16 cellular contexts compared by ENCODE assay signal in genomic region chr14:99519931-99520421, GRCh38.
"Had no signal": no experiment of that assay in that cellular context is flagged by ENCODE, and none has a peak within 500 bp of the region (broad histone marks: within the 10 kb centered on the region; RNA-seq: fewer than 3 reads in every experiment).

No MANE protein-coding gene starts in this region.

- DNase-seq: activated CD4-positive, alpha-beta T cell treated with anti-CD3 and anti-CD28 coated beads for 1 hour; activated CD4-positive, alpha-beta T cell treated with anti-CD3 and anti-CD28 coated beads, Interleukin-2, amount 50 U/mL, for 48 hours; activated effector memory CD4-positive, alpha-beta T cell treated with Interleukin-2 at 50 U/mL for 16 hours; brain microvascular endothelial cell; cerebellar nuclear complex; effector memory CD4-positive, alpha-beta T cell; mammary epithelial cell; naive thymus-derived CD4-positive, alpha-beta T cell; stimulated activated naive CD8-positive, alpha-beta T cell treated with anti-CD3 and anti-CD28 coated beads, Interleukin-15, amount 100 ng/mL, for 72 hours; T-cell; T1000 had no signal

- H3K36me3 Mint-ChIP-seq: activated naive CD4-positive, alpha-beta T cell treated with anti-CD3 and anti-CD28 coated beads, Interleukin-2, amount 50 U/mL, for 72 hours; naive thymus-derived CD4-positive, alpha-beta T cell; T-cell had no signal

- H3K4me3 Mint-ChIP-seq: dendritic cell treated with granulocyte-macrophage colony-stimulating factor and Interleukin-4, amounts not matched to agents 40 ng/mL and 50 ng/mL, for 4 days; naive thymus-derived CD4-positive, alpha-beta T cell; stimulated activated naive CD8-positive, alpha-beta T cell treated with anti-CD3 and anti-CD28 coated beads, Interleukin-15, amount 100 ng/mL, for 72 hours; T-cell had no signal

- H3K27me3 ChIP-seq: brain microvascular endothelial cell, spleen, upper lobe of left lung had no signal

- H3K27me3 Mint-ChIP-seq: naive thymus-derived CD4-positive, alpha-beta T cell; stimulated activated naive CD8-positive, alpha-beta T cell treated with anti-CD3 and anti-CD28 coated beads, Interleukin-15, amount 100 ng/mL, for 72 hours; T-cell had no signal

- H3K27ac Mint-ChIP-seq: dendritic cell treated with granulocyte-macrophage colony-stimulating factor and Interleukin-4, amounts not matched to agents 40 ng/mL and 50 ng/mL, for 4 days; naive thymus-derived CD4-positive, alpha-beta T cell; stimulated activated naive CD8-positive, alpha-beta T cell treated with anti-CD3 and anti-CD28 coated beads, Interleukin-15, amount 100 ng/mL, for 72 hours; T-cell had no signal

- H3K4me3 ChIP-seq: spleen, upper lobe of left lung had no signal

- H3K9me3 Mint-ChIP-seq: activated naive CD4-positive, alpha-beta T cell treated with anti-CD3 and anti-CD28 coated beads, Interleukin-2, amount 50 U/mL, for 72 hours; dendritic cell treated with granulocyte-macrophage colony-stimulating factor and Interleukin-4, amounts not matched to agents 40 ng/mL and 50 ng/mL, for 4 days; naive thymus-derived CD4-positive, alpha-beta T cell; stimulated activated naive CD8-positive, alpha-beta T cell treated with anti-CD3 and anti-CD28 coated beads, Interleukin-15, amount 100 ng/mL, for 72 hours; T-cell had no signal

- ATAC-seq: activated naive CD4-positive, alpha-beta T cell treated with anti-CD3 and anti-CD28 coated beads, Interleukin-2, amount 50 U/mL, for 72 hours; naive thymus-derived CD4-positive, alpha-beta T cell; right cardiac atrium; stimulated activated naive CD8-positive, alpha-beta T cell treated with anti-CD3 and anti-CD28 coated beads, Interleukin-15, amount 100 ng/mL, for 72 hours; T-cell had no signal

- H3K9me3 ChIP-seq: spleen, upper lobe of left lung had no signal

- H3K36me3 ChIP-seq: brain microvascular endothelial cell had no signal

- H3K27ac ChIP-seq: brain microvascular endothelial cell, spleen, upper lobe of left lung had no signal
